ENCODE assay signal across 32 cellular contexts in the genomic region with DNA sequence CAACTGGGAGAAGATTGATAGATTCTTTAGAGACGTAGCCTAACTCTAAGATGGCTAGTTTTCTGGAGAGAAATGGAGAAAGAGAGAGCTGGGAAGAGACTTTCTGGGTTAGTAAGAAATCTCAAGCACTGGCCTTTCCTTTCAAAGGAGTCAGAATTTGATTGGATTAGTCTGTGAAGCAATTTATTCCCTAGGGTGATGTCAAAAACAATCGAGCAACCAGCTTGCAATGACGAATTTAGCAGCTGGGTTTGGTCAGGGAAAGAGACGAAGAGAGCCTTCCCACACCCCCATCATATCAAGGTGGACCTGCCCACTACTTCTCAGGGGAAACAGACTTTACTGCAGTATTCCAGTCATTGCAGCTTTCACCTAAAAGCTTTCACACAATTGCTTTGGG. TPM values are rescaled to one million over a fixed set of nuclear protein-coding genes. Genes with fewer than 3 reads are reported as not detected.
"Had no signal": no experiment of that assay in that cellular context is flagged by ENCODE, and none has a peak within 500 bp of the region (broad histone marks: within the 10 kb centered on the region; RNA-seq: fewer than 3 reads in every experiment).

No MANE protein-coding gene starts in this region.

- H3K27ac ChIP-seq: gastroesophageal sphincter, hepatocyte, left ventricle myocardium inferior, parathyroid adenoma, psoas muscle, sigmoid colon, upper lobe of left lung, vagina had no signal

- ATAC-seq: activated CD8-positive, alpha-beta memory T cell treated with anti-CD3 and anti-CD28 coated beads, Interleukin-2, amount 10 ng/mL, durations not matched to agents 7 days and 5 days; activated CD8-positive, alpha-beta T cell treated with anti-CD3 and anti-CD28 coated beads, Interleukin-2, amount 10 ng/mL, durations not matched to agents 7 days and 5 days; activated naive CD8-positive, alpha-beta T cell treated with anti-CD3 and anti-CD28 coated beads, Interleukin-2, amount 50 U/mL, for 24 hours; gastroesophageal sphincter; T-cell had no signal

- H3K27me3 Mint-ChIP-seq: activated naive CD4-positive, alpha-beta T cell treated with anti-CD3 and anti-CD28 coated beads, Interleukin-2, amount 50 U/mL, for 24 hours; stimulated activated naive CD8-positive, alpha-beta T cell treated with anti-CD3 and anti-CD28 coated beads, Interleukin-15, Interleukin-2, amounts not matched to agents 100 ng/mL and 50 ng/mL, for 24 hours had no signal

- H3K36me3 ChIP-seq: gastroesophageal sphincter, left ventricle myocardium inferior, sigmoid colon, upper lobe of left lung, vagina had no signal

- H3K4me1 ChIP-seq: gastroesophageal sphincter, left ventricle myocardium inferior, parathyroid adenoma, psoas muscle, sigmoid colon, upper lobe of left lung had no signal

- H3K4me2 ChIP-seq: hepatocyte had no signal

- DNase-seq: activated B cell treated with CpG ODN at 0.5 μM for 24 hours; activated CD4-positive, alpha-beta T cell treated with anti-CD3 and anti-CD28 coated beads, Interleukin-2, amount 50 U/mL, for 1 hour; activated CD8-positive, alpha-beta memory T cell treated with anti-CD3 and anti-CD28 coated beads, Interleukin-2, amount 10 ng/mL, durations not matched to agents 7 days and 5 days; activated CD8-positive, alpha-beta T cell treated with anti-CD3 and anti-CD28 coated beads, Interleukin-2, amount 10 ng/mL, durations not matched to agents 7 days and 5 days; activated naive CD8-positive, alpha-beta T cell treated with anti-CD3 and anti-CD28 coated beads, Interleukin-2, amount 50 U/mL, for 24 hours; activated T-cell treated with anti-CD3 and anti-CD28 coated beads, Interleukin-2, amount 50 U/mL, for 48 hours; amygdala; central memory CD4-positive, alpha-beta T cell; endodermal cell; islet precursor cell; left ventricle myocardium inferior; naive B cell; psoas muscle; stimulated activated CD4-positive, alpha-beta T cell treated with anti-CD3 and anti-CD28 coated beads, Interleukin-2, amount 100 ng/mL, for 48 hours; T-cell; upper lobe of left lung had no signal

- H3K79me2 ChIP-seq: hepatocyte, parathyroid adenoma had no signal

- H3K4me3 ChIP-seq: gastroesophageal sphincter, hepatocyte, left ventricle myocardium inferior, lung, psoas muscle, sigmoid colon, upper lobe of left lung, vagina had no signal

- H3K4me3 Mint-ChIP-seq: activated B cell treated with CpG ODN at 0.5 μM for 24 hours; activated CD8-positive, alpha-beta memory T cell treated with anti-CD3 and anti-CD28 coated beads, Interleukin-2, amount 10 ng/mL, durations not matched to agents 7 days and 5 days; activated CD8-positive, alpha-beta T cell treated with anti-CD3 and anti-CD28 coated beads, Interleukin-2, amount 10 ng/mL, durations not matched to agents 7 days and 5 days; activated naive CD4-positive, alpha-beta T cell treated with anti-CD3 and anti-CD28 coated beads, Interleukin-2, amount 50 U/mL, for 24 hours; activated naive CD8-positive, alpha-beta T cell treated with anti-CD3 and anti-CD28 coated beads, Interleukin-2, amount 50 U/mL, for 24 hours; dendritic cell treated with granulocyte-macrophage colony-stimulating factor and Interleukin-4, amounts not matched to agents 40 ng/mL and 50 ng/mL, for 4 days; endodermal cell; naive B cell; stimulated activated naive CD8-positive, alpha-beta T cell treated with anti-CD3 and anti-CD28 coated beads, Interleukin-15, Interleukin-2, amounts not matched to agents 100 ng/mL and 50 ng/mL, for 24 hours; T-cell; T-helper 2 cell treated with Interferon-gamma antibody and Interleukin-4, amounts not matched to agents 5 μg/mL and 100 μg/mL, for 36 hours had no signal

- H3K27ac Mint-ChIP-seq: activated CD8-positive, alpha-beta memory T cell treated with anti-CD3 and anti-CD28 coated beads, Interleukin-2, amount 10 ng/mL, durations not matched to agents 7 days and 5 days; activated CD8-positive, alpha-beta T cell treated with anti-CD3 and anti-CD28 coated beads, Interleukin-2, amount 10 ng/mL, durations not matched to agents 7 days and 5 days; activated naive CD4-positive, alpha-beta T cell treated with anti-CD3 and anti-CD28 coated beads, Interleukin-2, amount 50 U/mL, for 24 hours; activated naive CD8-positive, alpha-beta T cell treated with anti-CD3 and anti-CD28 coated beads, Interleukin-2, amount 50 U/mL, for 24 hours; activated T-helper 2 cell treated with anti-CD3 and anti-CD28 coated beads, Interferon-gamma antibody, Interleukin-2, Interleukin-4, amounts not matched to agents 10 μg/mL and 5 μg/mL and 100 μg/mL, durations not matched to agents 14 hours and 24 hours and 36 hours; dendritic cell treated with granulocyte-macrophage colony-stimulating factor and Interleukin-4, amounts not matched to agents 40 ng/mL and 50 ng/mL, for 4 days; endodermal cell; stimulated activated naive CD8-positive, alpha-beta T cell treated with anti-CD3 and anti-CD28 coated beads, Interleukin-15, Interleukin-2, amounts not matched to agents 100 ng/mL and 50 ng/mL, for 24 hours; T-cell; T-helper 2 cell treated with Interferon-gamma antibody and Interleukin-4, amounts not matched to agents 5 μg/mL and 100 μg/mL, for 36 hours had no signal

- H3K27me3 ChIP-seq: hepatocyte, upper lobe of left lung, vagina had no signal

- H2AFZ ChIP-seq: hepatocyte, parathyroid adenoma had no signal

- H3K9ac ChIP-seq: parathyroid adenoma had no signal

- H3K36me3 Mint-ChIP-seq: activated CD8-positive, alpha-beta memory T cell treated with anti-CD3 and anti-CD28 coated beads, Interleukin-2, amount 10 ng/mL, durations not matched to agents 7 days and 5 days; activated naive CD4-positive, alpha-beta T cell treated with anti-CD3 and anti-CD28 coated beads, Interleukin-2, amount 50 U/mL, for 24 hours; naive B cell; T-cell had no signal

- H3K9me3 Mint-ChIP-seq: activated B cell treated with CpG ODN at 0.5 μM for 24 hours; activated naive CD4-positive, alpha-beta T cell treated with anti-CD3 and anti-CD28 coated beads, Interleukin-2, amount 50 U/mL, for 24 hours; activated naive CD8-positive, alpha-beta T cell treated with anti-CD3 and anti-CD28 coated beads, Interleukin-2, amount 50 U/mL, for 24 hours; activated T-helper 2 cell treated with anti-CD3 and anti-CD28 coated beads, Interferon-gamma antibody, Interleukin-2, Interleukin-4, amounts not matched to agents 10 μg/mL and 5 μg/mL and 100 μg/mL, durations not matched to agents 14 hours and 24 hours and 36 hours; dendritic cell treated with granulocyte-macrophage colony-stimulating factor and Interleukin-4, amounts not matched to agents 40 ng/mL and 50 ng/mL, for 4 days; naive B cell; stimulated activated naive CD8-positive, alpha-beta T cell treated with anti-CD3 and anti-CD28 coated beads, Interleukin-15, Interleukin-2, amounts not matched to agents 100 ng/mL and 50 ng/mL, for 24 hours; T-cell; T-helper 2 cell treated with Interferon-gamma antibody and Interleukin-4, amounts not matched to agents 5 μg/mL and 100 μg/mL, for 36 hours had no signal

- H3K9me3 ChIP-seq: left ventricle myocardium inferior, psoas muscle, sigmoid colon, upper lobe of left lung, vagina had no signal

RNA-seq across cellular contexts. Expression of gene KRTAP5-6, which starts 10.8 kb away (rescaled TPM):
- total RNA-seq: activated B cell treated with CpG ODN at 0.5 μM for 24 hours; activated CD8-positive, alpha-beta memory T cell treated with anti-CD3 and anti-CD28 coated beads, Interleukin-2, amount 10 ng/mL, durations not matched to agents 7 days and 5 days; activated CD8-positive, alpha-beta T cell treated with anti-CD3 and anti-CD28 coated beads, Interleukin-2, amount 10 ng/mL, durations not matched to agents 7 days and 5 days; activated T-helper 2 cell treated with anti-CD3 and anti-CD28 coated beads, Interferon-gamma antibody, Interleukin-2, Interleukin-4, amounts not matched to agents 10 μg/mL and 5 μg/mL and 100 μg/mL, durations not matched to agents 14 hours and 24 hours and 36 hours; endodermal cell; esophagus mucosa; fibroblast of villous mesenchyme; gastroesophageal sphincter; hepatocyte; left ventricle myocardium inferior; lung; psoas muscle; sigmoid colon; subcutaneous adipose tissue; T-cell; upper lobe of left lung; vagina had no signal
- polyA plus RNA-seq: hepatocyte, lung, neural cell, psoas muscle, sigmoid colon, thymus had no signal

RNA-seq across cellular contexts. Expression of gene IFITM10, which starts 42.6 kb away (rescaled TPM):
- total RNA-seq: activated B cell treated with CpG ODN at 0.5 μM for 24 hours had no signal
